ENCODE assay signal across 1 cellular context in genomic region chr10:22624289-22624738, GRCh38.
TF ChIP-seq lines count a peak whose summit lies in the region.

No MANE protein-coding gene starts in this region.

TF ChIP-seq in HEK293, 187 proteins besides CTCF, POLR2A, EP300 and RAD21 (continued from another document):
- TF ChIP-seq ZBTB11 (tag by site-specific recombination; conservative IDR thresholded peaks at IDR 0.05; ENCODE audit: low read depth) (no peak), ZNF48 (tag by site-specific recombination; IDR thresholded peaks at IDR 0.05) (no peak), GLI2 (tag by site-specific recombination; IDR thresholded peaks at IDR 0.05; ENCODE audit: borderline replicate concordance, low read depth) (no peak), ZNF776 (tag by site-specific recombination; IDR thresholded peaks at IDR 0.05; ENCODE audit: borderline replicate concordance) (no peak), TRIM28 (IDR thresholded peaks at IDR 0.05; ENCODE audit: borderline replicate concordance, low read length) (no peak; the same call in 1 of the 2 replicates), PRDM10 (tag by site-specific recombination; IDR thresholded peaks at IDR 0.05) (peak; percentile 44), BCL11A (tag by site-specific recombination; IDR thresholded peaks at IDR 0.05; ENCODE audit: low read depth) (peak; percentile 53; the same call in 1 of the 2 replicates), SP2 (tag by site-specific recombination; IDR thresholded peaks at IDR 0.05) (no peak), OSR2 (tag by site-specific recombination; IDR thresholded peaks at IDR 0.05) (no peak), ZNF596 (tag by site-specific recombination; IDR thresholded peaks at IDR 0.05) (no peak), ZNF366 (tag by site-specific recombination; conservative IDR thresholded peaks at IDR 0.05) (no peak), ZNF843 (tag by site-specific recombination; IDR thresholded peaks at IDR 0.05) (no peak), ZBTB21 (tag by site-specific recombination; IDR thresholded peaks at IDR 0.05) (no peak), ZNF488 (tag by site-specific recombination; IDR thresholded peaks at IDR 0.05) (no peak), PRDM1 (tag by site-specific recombination; IDR thresholded peaks at IDR 0.05) (peak; percentile 52; the same call in 1 of the 2 replicates), ZNF677 (tag by site-specific recombination; IDR thresholded peaks at IDR 0.05) (no peak), ZBTB44 (tag by site-specific recombination; IDR thresholded peaks at IDR 0.05) (no peak), ZNF629 (tag by site-specific recombination; IDR thresholded peaks at IDR 0.05) (peak; percentile 52; the same call in 1 of the 2 replicates), ZFP41 (tag by site-specific recombination; IDR thresholded peaks at IDR 0.05; ENCODE audit: borderline replicate concordance) (no peak), ZNF501 (tag by site-specific recombination; IDR thresholded peaks at IDR 0.05) (0 out of 2 replicates have a peak, but pooled peaks have one; percentile 19), ZNF133 (tag by site-specific recombination; IDR thresholded peaks at IDR 0.05) (no peak), ZNF473 (tag by site-specific recombination; IDR thresholded peaks at IDR 0.05) (no peak), ZNF10 (tag by site-specific recombination; IDR thresholded peaks at IDR 0.05) (0 out of 2 replicates have a peak, but pooled peaks have one; percentile 14), ZNF221 (tag by site-specific recombination; IDR thresholded peaks at IDR 0.05; ENCODE audit: borderline replicate concordance) (no peak), ZNF362 (tag by site-specific recombination; IDR thresholded peaks at IDR 0.05) (peak; percentile 92), GFI1B (tag by site-specific recombination; IDR thresholded peaks at IDR 0.05) (no peak), ZNF664 (tag by site-specific recombination; IDR thresholded peaks at IDR 0.05) (no peak), ZNF2 (tag by site-specific recombination; IDR thresholded peaks at IDR 0.05) (no peak), ZNF23 (tag by site-specific recombination; IDR thresholded peaks at IDR 0.05; ENCODE audit: borderline replicate concordance) (no peak), ZSCAN18 (tag by site-specific recombination; IDR thresholded peaks at IDR 0.05) (no peak), ZNF621 (tag by site-specific recombination; IDR thresholded peaks at IDR 0.05) (no peak), ZNF580 (tag by site-specific recombination; IDR thresholded peaks at IDR 0.05) (no peak)
